ENCODE assay signal across 12 cellular contexts in the genomic region with DNA sequence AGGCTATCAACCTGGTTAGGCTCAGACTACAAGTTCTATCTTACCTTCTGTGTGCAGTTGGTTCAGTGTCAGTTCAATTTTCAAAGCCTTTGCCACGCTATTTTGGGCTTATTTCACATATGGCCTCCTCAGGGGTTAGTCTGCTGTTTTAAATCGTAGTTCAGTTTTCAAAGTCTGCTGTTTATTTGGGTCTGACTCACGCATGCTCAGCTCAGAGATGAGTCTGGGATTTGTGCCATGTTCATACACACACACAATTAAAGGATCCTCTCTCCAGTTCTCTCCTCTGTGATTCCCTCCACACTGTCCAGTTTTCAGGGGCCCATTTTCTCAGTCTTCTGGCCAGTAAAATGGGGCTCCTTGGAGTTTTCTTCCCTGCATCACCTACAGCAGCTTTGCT. TPM values are rescaled to one million over a fixed set of nuclear protein-coding genes. Genes with fewer than 3 reads are reported as not detected.
DNase-seq lines count a peak whose midpoint lies in the region; ATAC-seq, FAIRE-seq and TF ChIP-seq lines count a peak whose summit lies in the region.
"Had no signal": no experiment of that assay in that cellular context is flagged by ENCODE, and none has a peak within 500 bp of the region (broad histone marks: within the 10 kb centered on the region; RNA-seq: fewer than 3 reads in every experiment).

No MANE protein-coding gene starts in this region.

- H3K4me2 ChIP-seq in A549 = peak overlapping the region; percentile 72

- DNase-seq in A549 (ENCODE audit: low read depth in 1 of 2, low spot score in 1 of 2) (peak in 1 of 2 experiments; percentile 42), NCI-H1694 (lab: John Stamatoyannopoulos, UW) (peak; percentile 83), dermis blood vessel endothelial cell (peak; percentile 39), mucosa of descending colon (peak in 1 of 3 donors; percentile 7)
- DNase-seq in stimulated activated CD8-positive, alpha-beta memory T cell treated with anti-CD3 and anti-CD28 coated beads, Interleukin-4, amount 100 ng/mL, for 48 hours = no peak
- DNase-seq: activated CD4-positive, CD25-positive, alpha-beta regulatory T cell treated with anti-CD3 and anti-CD28 coated beads, Interleukin-2, amount 50 U/mL, for 72 hours; NCI-H345 had no signal

- H3K36me3 ChIP-seq in mucosa of descending colon (ENCODE audit: low read depth) = no peaks in the 10 kb centered on the region
- H3K36me3 ChIP-seq: cardiac muscle cell had no signal

- no peak for TF ChIP-seq RAD21 in A549 (conservative IDR thresholded peaks at IDR 0.05 in 1 of 2, IDR thresholded peaks at IDR 0.05 in 1 of 2)

- POLR2A ChIA-PET in A549 (lab: Yijun Ruan, JAX) = no interaction called here

- WGBS in A549 (ENCODE audit: missing lambda C conversion rate) = 0% methylated on average over 3 of the region's 3 CpGs

- CTCF ChIA-PET in A549 (lab: Yijun Ruan, JAX) = interaction anchor here (0.7 to 0.8 kb wide), 2 partner anchors 12 to 125 kb away, joined by 3 read pairs; no protein-coding TSS in a partner anchor

- TF ChIP-seq POLR2A in A549 (IDR thresholded peaks at IDR 0.05; ENCODE audit: low read length) = no peak

- TF ChIP-seq EP300 in A549 (IDR thresholded peaks at IDR 0.05) = no peak

- peak; percentile 47 to 84; a peak in 4 of 6 replicates for ATAC-seq in A549
- peak; percentile 20 for ATAC-seq in mucosa of descending colon
- ATAC-seq in GM18511 (IDR thresholded peaks at IDR 0.05; ENCODE audit: unreplicated experiment) = no peak
- no peak for ATAC-seq in GM19397 (IDR thresholded peaks at IDR 0.05; ENCODE audit: unreplicated experiment)
- no peak for ATAC-seq in HG02759 (IDR thresholded peaks at IDR 0.05; ENCODE audit: unreplicated experiment)

- H3K9me3 ChIP-seq in A549 (no peaks in the 10 kb centered on the region), mucosa of descending colon (no peaks in the 10 kb centered on the region)

- TF ChIP-seq CTCF in A549 (IDR thresholded peaks at IDR 0.05) (no peak), mucosa of descending colon (IDR thresholded peaks at IDR 0.05) (no peak)

- peak; percentile 65 for FAIRE-seq in A549 (lab: Jason Lieb, UNC)

- H3K27ac ChIP-seq in A549 = peak overlapping the region; percentile 61 to 75
- H3K27ac ChIP-seq: C4-2B, cardiac muscle cell had no signal

- H3K4me3 ChIP-seq in A549 (no peak overlapping the region), mucosa of descending colon (no peak overlapping the region)
- H3K4me3 ChIP-seq: cardiac muscle cell had no signal

- intact Hi-C loops in mucosa of descending colon (cut with DNase I, micrococcal nuclease) = no loop called here

- peaks cover 18% of the 10 kb centered on the region for H3K4me1 ChIP-seq in A549
- H3K4me1 ChIP-seq in mucosa of descending colon (ENCODE audit: low read depth) = no peaks in the 10 kb centered on the region

TF ChIP-seq in A549, 52 proteins besides CTCF, POLR2A, EP300 and RAD21:
- TF ChIP-seq SMC3 (IDR thresholded peaks at IDR 0.05) (no peak), POLR2AphosphoS2 (conservative IDR thresholded peaks at IDR 0.05; ENCODE audit: low read length) (no peak)

RNA-seq across cellular contexts. Expression of a gene that starts 32.2 kb away (rescaled TPM):
- polyA plus RNA-seq in A549 (2011; rRNA removed) = 29.1 and 30.1 TPM in 2 replicates
- 7.8 and 7.9 TPM in 2 replicates for polyA plus RNA-seq in A549 (2012; cell fraction: cytosol; rRNA removed)
- polyA plus RNA-seq in A549 (2012; cell fraction: nucleus; rRNA removed) = 7.9 and 9.4 TPM in 2 replicates
- polyA plus RNA-seq in A549 (2017; fragmentation: RNase III; extraction: RNeasy Plus Mini Kit Qiagen cat#74134 plus additional on column Dnase treatment) = 18.0 to 21.3 TPM (median 18.1 TPM) in 3 replicates
- polyA minus RNA-seq in A549 (2011; rRNA and poly(A)+ RNA removed) = 59.7 and 60.2 TPM in 2 replicates
- total RNA-seq in dermis blood vessel endothelial cell = 56.0 and 91.2 TPM in 2 replicates
- 10 to 100 TPM; 32.7 to 65.1 (median 41.7) TPM for total RNA-seq in mucosa of descending colon

Comparison
In these comparisons a context has a peak if more than half of its experiments do, and no peak if none do; other contexts are left out.
1. ATAC-seq: peak in A549 (2 of 2) and mucosa of descending colon (single experiment); none in GM18511 (single experiment), GM19397 (single experiment) and HG02759 (single experiment).